ENCODE assay signal across 21 cellular contexts in the genomic region with DNA sequence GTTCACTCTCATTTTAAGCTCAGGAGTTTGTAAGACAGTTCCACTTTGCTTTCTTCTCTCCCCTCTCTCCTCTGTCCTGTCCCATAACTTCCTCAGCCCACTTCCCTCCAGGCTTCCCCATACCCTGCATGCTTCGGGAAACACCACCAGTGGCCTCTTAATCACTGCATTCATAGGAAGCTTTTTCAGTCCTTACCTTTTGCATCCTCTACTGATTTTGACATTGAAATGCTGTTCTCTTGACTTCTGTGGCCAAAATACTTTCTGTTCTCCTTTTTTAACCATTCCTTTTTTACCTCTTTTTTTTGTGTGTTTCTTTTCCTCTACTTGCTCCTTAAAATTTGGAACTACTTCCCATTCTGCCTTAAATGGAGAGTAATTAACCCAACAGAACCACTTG.
DNase-seq lines count a peak whose midpoint lies in the region; ATAC-seq and TF ChIP-seq lines count a peak whose summit lies in the region.
"Had no signal": no experiment of that assay in that cellular context is flagged by ENCODE, and none has a peak within 500 bp of the region (broad histone marks: within the 10 kb centered on the region; RNA-seq: fewer than 3 reads in every experiment).

No MANE protein-coding gene starts in this region.

- H3K27ac Mint-ChIP-seq in CD4-positive, CD25-positive, alpha-beta regulatory T cell, result peak overlapping the region in 2 of 3 donors; percentile 34 to 39
- H3K27ac Mint-ChIP-seq: neural progenitor cell; stimulated activated effector memory CD8-positive, alpha-beta T cell treated with anti-CD3 and anti-CD28 coated beads, Interleukin-12 subunit alpha, Interleukin-12 subunit beta, amount 100 ng/mL, for 72 hours; T-helper 2 cell treated with Interferon-gamma antibody and Interleukin-4, amounts not matched to agents 5 μg/mL and 100 μg/mL, for 36 hours had no signal

- H3K36me3 ChIP-seq in CD4-positive, CD25-positive, alpha-beta regulatory T cell (ENCODE audit: control insufficient read depth, insufficient read depth, low read length), result peaks cover 4% of the 10 kb centered on the region
- no peaks in the 10 kb centered on the region for H3K36me3 ChIP-seq in left lung
- H3K36me3 ChIP-seq: brain microvascular endothelial cell, colonic mucosa, neural progenitor cell, sigmoid colon, thoracic aorta had no signal

- H3K9me3 ChIP-seq in CD4-positive, CD25-positive, alpha-beta regulatory T cell (ENCODE audit: control insufficient read depth in 2 of 2, low read length in 2 of 2), result no peaks in the 10 kb centered on the region
- H3K9me3 ChIP-seq in left lung, result no peaks in the 10 kb centered on the region
- H3K9me3 ChIP-seq: colonic mucosa, heart left ventricle, sigmoid colon, thoracic aorta had no signal

- H3K27ac ChIP-seq in CD4-positive, CD25-positive, alpha-beta regulatory T cell (ENCODE audit: insufficient read depth, low read length, poor library complexity, severe bottlenecking), result no peak overlapping the region
- H3K27ac ChIP-seq in left lung, result no peak overlapping the region
- H3K27ac ChIP-seq: brain microvascular endothelial cell, colonic mucosa, heart left ventricle, neural progenitor cell, sigmoid colon, thoracic aorta had no signal

- no peak overlapping the region for H3K4me3 Mint-ChIP-seq in CD4-positive, CD25-positive, alpha-beta regulatory T cell
- H3K4me3 Mint-ChIP-seq: neural progenitor cell; stimulated activated effector memory CD8-positive, alpha-beta T cell treated with anti-CD3 and anti-CD28 coated beads, Interleukin-12 subunit alpha, Interleukin-12 subunit beta, amount 100 ng/mL, for 72 hours; T-helper 2 cell treated with Interferon-gamma antibody and Interleukin-4, amounts not matched to agents 5 μg/mL and 100 μg/mL, for 36 hours had no signal

- no peaks in the 10 kb centered on the region for H3K27me3 ChIP-seq in CD4-positive, CD25-positive, alpha-beta regulatory T cell (ENCODE audit: control insufficient read depth, insufficient read depth, low read length)
- no peaks in the 10 kb centered on the region for H3K27me3 ChIP-seq in left lung
- H3K27me3 ChIP-seq: brain microvascular endothelial cell, colonic mucosa, heart left ventricle, neural progenitor cell, sigmoid colon had no signal

- peaks cover 13% of the 10 kb centered on the region for H3K36me3 Mint-ChIP-seq in CD4-positive, CD25-positive, alpha-beta regulatory T cell

- no peaks in the 10 kb centered on the region for H3K9me3 Mint-ChIP-seq in CD4-positive, CD25-positive, alpha-beta regulatory T cell
- H3K9me3 Mint-ChIP-seq: neural progenitor cell; stimulated activated effector memory CD8-positive, alpha-beta T cell treated with anti-CD3 and anti-CD28 coated beads, Interleukin-12 subunit alpha, Interleukin-12 subunit beta, amount 100 ng/mL, for 72 hours; T-helper 2 cell treated with Interferon-gamma antibody and Interleukin-4, amounts not matched to agents 5 μg/mL and 100 μg/mL, for 36 hours had no signal

- intact Hi-C loops in left lung (cut with DNase I), result no loop called here

- no peak for ATAC-seq in CD4-positive, CD25-positive, alpha-beta regulatory T cell (ENCODE audit: low read depth in 2 of 2)
- ATAC-seq in GM21515 (IDR thresholded peaks at IDR 0.05; ENCODE audit: unreplicated experiment) (peak; percentile 56), left lung (peak; percentile 13), GM18858 (IDR thresholded peaks at IDR 0.05; ENCODE audit: unreplicated experiment) (no peak), GM18907 (IDR thresholded peaks at IDR 0.05; ENCODE audit: unreplicated experiment) (no peak), HG03460 (IDR thresholded peaks at IDR 0.05; ENCODE audit: unreplicated experiment) (no peak)
- ATAC-seq: stimulated activated effector memory CD8-positive, alpha-beta T cell treated with anti-CD3 and anti-CD28 coated beads, Interleukin-12 subunit alpha, Interleukin-12 subunit beta, amount 100 ng/mL, for 72 hours had no signal

- H3K4me1 Mint-ChIP-seq in CD4-positive, CD25-positive, alpha-beta regulatory T cell, result peaks cover 33 to 67% (median 59%) of the 10 kb centered on the region in 4 donors

- no peaks in the 10 kb centered on the region for H3K27me3 Mint-ChIP-seq in CD4-positive, CD25-positive, alpha-beta regulatory T cell

- POLR2A ChIA-PET in HEK293T (lab: Yijun Ruan, JAX), result no interaction called here

- no peak overlapping the region for H3K4me3 ChIP-seq in CD4-positive, CD25-positive, alpha-beta regulatory T cell (ENCODE audit: low read depth, low read length)
- no peak overlapping the region for H3K4me3 ChIP-seq in left lung
- H3K4me3 ChIP-seq: colonic mucosa, heart left ventricle, neural progenitor cell, sigmoid colon, thoracic aorta had no signal

- DNase-seq in CD4-positive, CD25-positive, alpha-beta regulatory T cell, result no peak
- DNase-seq in NOMO-1 treated with DMSO at 0.1 percent for 48 hours (lab: John Stamatoyannopoulos, UW; ENCODE audit: unreplicated experiment) (peak; percentile 11), left lung (no peak), HEK293T (ENCODE audit: extremely low spot score) (no peak)
- DNase-seq: brain microvascular endothelial cell, colonic mucosa, DMS53, GF-D8, heart left ventricle, KBM-7, NCI-H2029, NCI-H345, sigmoid colon had no signal

- no peak for TF ChIP-seq CTCF in left lung (IDR thresholded peaks at IDR 0.05)

- CTCF ChIA-PET in HEK293T (lab: Yijun Ruan, JAX), result no interaction called here

- H3K4me1 ChIP-seq in CD4-positive, CD25-positive, alpha-beta regulatory T cell (ENCODE audit: control insufficient read depth, insufficient read depth, low read length, poor library complexity, severe bottlenecking), result peaks cover 3% of the 10 kb centered on the region
- peaks cover 0 to 16% of the 10 kb centered on the region in 2 donors for H3K4me1 ChIP-seq in left lung
- H3K4me1 ChIP-seq: colonic mucosa had no signal

TF ChIP-seq in HEK293T, 16 proteins besides CTCF, POLR2A, EP300 and RAD21:
- TF ChIP-seq ZNF384 (IDR thresholded peaks at IDR 0.05) (no peak), ELF4 (IDR thresholded peaks at IDR 0.05) (no peak), FOXM1 (IDR thresholded peaks at IDR 0.05; ENCODE audit: borderline replicate concordance) (no peak), HDGF (IDR thresholded peaks at IDR 0.05; ENCODE audit: borderline replicate concordance) (no peak), ARNT (IDR thresholded peaks at IDR 0.05) (no peak), L3MBTL2 (conservative IDR thresholded peaks at IDR 0.05) (no peak), LEF1 (IDR thresholded peaks at IDR 0.05; ENCODE audit: borderline replicate concordance) (no peak), BHLHE40 (IDR thresholded peaks at IDR 0.05; ENCODE audit: borderline replicate concordance) (no peak), CTBP1 (IDR thresholded peaks at IDR 0.05; ENCODE audit: borderline replicate concordance) (no peak), SUZ12 (IDR thresholded peaks at IDR 0.05) (no peak), FOXA1 (IDR thresholded peaks at IDR 0.05) (no peak), NFRKB (IDR thresholded peaks at IDR 0.05) (no peak), FOXK2 (IDR thresholded peaks at IDR 0.05) (no peak), SP1 (IDR thresholded peaks at IDR 0.05) (no peak), TARDBP (IDR thresholded peaks at IDR 0.05) (no peak)
- TF ChIP-seq, protein P1, sequence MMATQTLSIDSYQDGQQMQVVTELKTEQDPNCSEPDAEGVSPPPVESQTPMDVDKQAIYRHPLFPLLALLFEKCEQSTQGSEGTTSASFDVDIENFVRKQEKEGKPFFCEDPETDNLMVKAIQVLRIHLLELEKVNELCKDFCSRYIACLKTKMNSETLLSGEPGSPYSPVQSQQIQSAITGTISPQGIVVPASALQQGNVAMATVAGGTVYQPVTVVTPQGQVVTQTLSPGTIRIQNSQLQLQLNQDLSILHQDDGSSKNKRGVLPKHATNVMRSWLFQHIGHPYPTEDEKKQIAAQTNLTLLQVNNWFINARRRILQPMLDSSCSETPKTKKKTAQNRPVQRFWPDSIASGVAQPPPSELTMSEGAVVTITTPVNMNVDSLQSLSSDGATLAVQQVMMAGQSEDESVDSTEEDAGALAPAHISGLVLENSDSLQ (IDR thresholded peaks at IDR 0.05), result no peak

Comparison
In these comparisons a context has a peak if more than half of its experiments do, and no peak if none do; other contexts are left out.
1. ATAC-seq: peak in GM21515 (single experiment) and left lung (single experiment); none in CD4-positive, CD25-positive, alpha-beta regulatory T cell (0 of 2), GM18858 (single experiment), GM18907 (single experiment) and HG03460 (single experiment).